27 cellular contexts compared by ENCODE assay signal in genomic region chr5:42703238-42703637, GRCh38. TPM values are rescaled to one million over a fixed set of nuclear protein-coding genes. Genes with fewer than 3 reads are reported as not detected.
"Had no signal": no experiment of that assay in that cellular context is flagged by ENCODE, and none has a peak within 500 bp of the region (broad histone marks: within the 10 kb centered on the region; RNA-seq: fewer than 3 reads in every experiment).

No MANE protein-coding gene starts in this region.

- DNase-seq: stimulated activated CD4-positive, alpha-beta T cell treated with anti-CD3 and anti-CD28 coated beads, Interleukin-2, amount 100 ng/mL, for 48 hours; stimulated activated CD4-positive, alpha-beta T cell treated with anti-CD3 and anti-CD28 coated beads, Interleukin-4, amount 100 ng/mL, for 1 hour; stimulated activated CD4-positive, alpha-beta T cell treated with anti-CD3 and anti-CD28 coated beads, Interleukin-4, amount 100 ng/mL, for 24 hours; stimulated activated CD4-positive, alpha-beta T cell treated with anti-CD3 and anti-CD28 coated beads, Interleukin-4, amount 100 ng/mL, for 4 hours; stimulated activated CD8-positive, alpha-beta memory T cell treated with anti-CD3 and anti-CD28 coated beads, Interleukin-4, amount 100 ng/mL, for 48 hours; stimulated activated naive B cell treated with anti-CD40 and anti-IgM and Interleukin-4, amounts not matched to agents 10 μg/mL and 1 μg/mL and 100 μg/mL, for 72 hours; stimulated activated naive CD4-positive, alpha-beta T cell; stimulated activated naive CD4-positive, alpha-beta T cell treated with Interleukin-2 at 50 U/mL for 16 hours; stimulated activated naive CD8-positive, alpha-beta T cell treated with anti-CD3 and anti-CD28 coated beads, Interleukin-15, amount 100 ng/mL, for 72 hours; stimulated activated naive CD8-positive, alpha-beta T cell treated with anti-CD3 and anti-CD28 coated beads, Interleukin-15, Interleukin-2, amounts not matched to agents 100 U/mL and 50 U/mL, for 24 hours; stomach; substantia nigra; testis; thyroid gland; tibial artery; transverse colon; trophoblast cell; upper lobe of left lung; upper lobe of right lung; uterus had no signal

- FAIRE-seq: urothelium cell line had no signal

- H3K4me3 ChIP-seq: stomach, suprapubic skin, testis, thoracic aorta, thyroid gland, tibial artery, tibial nerve, transverse colon, upper lobe of left lung, upper lobe of right lung, uterus, vagina had no signal

- H3K27me3 ChIP-seq: stomach, suprapubic skin, testis, thyroid gland, tibial artery, tibial nerve, transverse colon, upper lobe of left lung, upper lobe of right lung, uterus, vagina had no signal

- H3K4me1 ChIP-seq: stomach, suprapubic skin, testis, thyroid gland, tibial artery, tibial nerve, transverse colon, upper lobe of left lung, upper lobe of right lung, uterus, vagina had no signal

- H3K27ac ChIP-seq: stomach, suprapubic skin, testis, thoracic aorta, thyroid gland, tibial artery, tibial nerve, transverse colon, upper lobe of left lung, upper lobe of right lung, uterus, vagina had no signal

- H3K36me3 ChIP-seq: suprapubic skin, thoracic aorta, thyroid gland, transverse colon, upper lobe of left lung, upper lobe of right lung, uterus, vagina had no signal

- H3K9me3 ChIP-seq: testis, thyroid gland had no signal

- ATAC-seq: stimulated activated effector memory CD8-positive, alpha-beta T cell treated with anti-CD3 and anti-CD28 coated beads, Interleukin-12 subunit alpha, Interleukin-12 subunit beta, amount 100 ng/mL, for 72 hours; stimulated activated memory B cell treated with anti-CD40 and anti-IgM and Interleukin-4, amounts not matched to agents 10 μg/mL and 1 μg/mL and 100 μg/mL, for 72 hours; stimulated activated naive B cell treated with anti-CD40 and anti-IgM and Interleukin-4, amounts not matched to agents 10 μg/mL and 1 μg/mL and 100 μg/mL, for 72 hours; stimulated activated naive CD8-positive, alpha-beta T cell treated with anti-CD3 and anti-CD28 coated beads, Interleukin-15, amount 100 ng/mL, for 72 hours; stimulated activated naive CD8-positive, alpha-beta T cell treated with anti-CD3 and anti-CD28 coated beads, Interleukin-15, Interleukin-2, amounts not matched to agents 100 U/mL and 50 U/mL, for 24 hours; upper lobe of right lung had no signal

RNA-seq across cellular contexts. Expression of gene CCDC152, which starts 53.4 kb away (rescaled TPM):
- total RNA-seq: vagina had no signal
